In the genomic region with DNA sequence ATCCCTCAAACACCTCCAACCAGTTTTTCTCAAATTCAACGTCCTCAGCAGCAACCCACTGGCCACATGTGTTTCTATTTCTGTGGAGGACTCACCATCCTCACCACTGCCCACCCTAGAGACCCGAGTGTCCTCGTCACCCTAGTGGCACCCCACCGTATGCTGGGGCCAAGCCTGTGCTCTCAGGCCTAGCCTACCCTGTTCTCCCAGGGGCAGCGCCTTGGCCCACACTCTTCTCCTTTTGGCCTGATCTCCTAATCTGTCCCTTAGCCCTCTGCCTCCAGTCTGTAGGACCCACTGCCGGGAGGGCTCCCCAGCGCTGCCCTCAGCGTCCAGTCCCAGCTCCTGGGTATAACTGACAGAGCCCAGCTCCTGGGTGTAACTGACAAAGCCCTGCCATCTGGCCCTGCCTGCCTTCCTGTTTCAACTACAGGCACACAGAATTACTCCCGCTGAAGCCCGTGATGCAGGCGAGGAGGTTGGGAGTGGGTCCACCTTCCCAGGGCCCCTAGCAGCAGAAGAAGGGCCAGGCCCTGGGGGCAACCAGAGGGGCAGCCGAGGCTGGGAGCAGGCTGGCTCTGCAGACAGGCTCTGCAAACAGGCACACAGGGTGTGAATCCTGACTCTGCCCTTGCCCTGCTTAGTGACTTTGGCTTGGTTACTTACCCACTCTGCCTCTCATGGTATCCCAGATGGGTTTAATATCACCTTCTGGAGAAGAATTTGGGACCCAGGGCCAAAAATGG, we compare ENCODE assay signal across 15 cellular contexts. TPM values are rescaled to one million over a fixed set of nuclear protein-coding genes. Genes with fewer than 3 reads are reported as not detected.
DNase-seq lines count a peak whose midpoint lies in the region; TF ChIP-seq lines count a peak whose summit lies in the region.
"Had no signal": no experiment of that assay in that cellular context is flagged by ENCODE, and none has a peak within 500 bp of the region (broad histone marks: within the 10 kb centered on the region; RNA-seq: fewer than 3 reads in every experiment).

No MANE protein-coding gene starts in this region.

- H3K4me3 ChIP-seq in Karpas-422 (ENCODE audit: low read length) = peak overlapping the region; percentile 76; the same call in 1 of the 2 replicates
- H3K4me3 ChIP-seq: A549 had no signal

- H3K36me3 Mint-ChIP-seq in brain = no peaks in the 10 kb centered on the region
- no peaks in the 10 kb centered on the region for H3K36me3 Mint-ChIP-seq in osteocyte (ENCODE audit: unreplicated experiment)
- H3K36me3 Mint-ChIP-seq: stimulated activated effector memory CD8-positive, alpha-beta T cell treated with anti-CD3 and anti-CD28 coated beads, Interleukin-12 subunit alpha, Interleukin-12 subunit beta, amount 100 ng/mL, for 72 hours had no signal

- H3K4me3 Mint-ChIP-seq in brain = peak overlapping the region; percentile 30 to 82 (median 60)
- peak overlapping the region; percentile 19 for H3K4me3 Mint-ChIP-seq in osteocyte (ENCODE audit: unreplicated experiment)

- peaks cover 33% of the 10 kb centered on the region for H3K79me2 ChIP-seq in Karpas-422 (ENCODE audit: low read length)

- peak; percentile 44 to 66 for DNase-seq in NCI-H2081 (lab: John Stamatoyannopoulos, UW)
- no peak for DNase-seq in NCI-H2081 treated with DMSO at 0.1 percent for 48 hours (lab: John Stamatoyannopoulos, UW)
- DNase-seq in Karpas-422 = peak; percentile 70
- no peak for DNase-seq in osteocyte (ENCODE audit: extremely low spot score, unreplicated experiment)
- no peak for DNase-seq in AG20443 (ENCODE audit: low spot score)
- no peak for DNase-seq in activated CD8-positive, alpha-beta memory T cell treated with anti-CD3 and anti-CD28 coated beads, Interleukin-2, amount 50 U/mL, for 4 hours
- no peak for DNase-seq in mucosa of gallbladder (ENCODE audit: low spot score)
- DNase-seq: activated CD4-positive, CD25-positive, alpha-beta regulatory T cell; kidney; NCI-H146; RPMI8226 had no signal

- H3K27me3 ChIP-seq in Karpas-422 (ENCODE audit: low read length) = no peaks in the 10 kb centered on the region

- peaks cover 7% of the 10 kb centered on the region for H3K27me3 Mint-ChIP-seq in brain
- H3K27me3 Mint-ChIP-seq in osteocyte (ENCODE audit: unreplicated experiment) = no peaks in the 10 kb centered on the region

- H3K27ac ChIP-seq in Karpas-422 (ENCODE audit: low read length) = peak overlapping the region; percentile 97
- H3K27ac ChIP-seq: neutrophil had no signal

- H4K20me1 ChIP-seq in Karpas-422 (ENCODE audit: insufficient read depth, low read depth, low read length) = no peaks in the 10 kb centered on the region

- H3K4me1 Mint-ChIP-seq in brain = peaks cover 65% of the 10 kb centered on the region
- peaks cover 10% of the 10 kb centered on the region for H3K4me1 Mint-ChIP-seq in osteocyte (ENCODE audit: unreplicated experiment)

- TF ChIP-seq CTCF in brain (conservative IDR thresholded peaks at IDR 0.05) = no peak
- TF ChIP-seq CTCF in osteocyte (IDR thresholded peaks at IDR 0.05) = no peak

- H3K9ac ChIP-seq in Karpas-422 (ENCODE audit: low read length) = peak overlapping the region; percentile 97

- no peak overlapping the region for H2AFZ ChIP-seq in Karpas-422 (ENCODE audit: low read length)

- no peaks in the 10 kb centered on the region for H3K9me2 ChIP-seq in Karpas-422 (replicated peaks; ENCODE audit: insufficient read depth, low read length)

- H3K27ac Mint-ChIP-seq in brain = peak overlapping the region; percentile 31 to 98 (median 97)
- H3K27ac Mint-ChIP-seq in osteocyte (ENCODE audit: unreplicated experiment) = no peak overlapping the region
- H3K27ac Mint-ChIP-seq: stimulated activated effector memory CD8-positive, alpha-beta T cell treated with anti-CD3 and anti-CD28 coated beads, Interleukin-12 subunit alpha, Interleukin-12 subunit beta, amount 100 ng/mL, for 72 hours had no signal

- no peaks in the 10 kb centered on the region for H3K9me3 ChIP-seq in Karpas-422 (ENCODE audit: low read length)
- H3K9me3 ChIP-seq: A549, neutrophil had no signal

- peaks cover 78% of the 10 kb centered on the region for H3K4me1 ChIP-seq in Karpas-422 (ENCODE audit: low read length)

- H3K36me3 ChIP-seq in Karpas-422 (ENCODE audit: insufficient read depth, low read length) = no peaks in the 10 kb centered on the region
- H3K36me3 ChIP-seq: neutrophil had no signal

- peak overlapping the region; percentile 100 for H3K4me2 ChIP-seq in Karpas-422 (ENCODE audit: low read depth, low read length, poor library complexity, severe bottlenecking)

- H3K9me3 Mint-ChIP-seq in brain (peaks cover 0 to 2% (median 0%) of the 10 kb centered on the region in 5 experiments), osteocyte (ENCODE audit: unreplicated experiment) (no peaks in the 10 kb centered on the region)
- H3K9me3 Mint-ChIP-seq: stimulated activated effector memory CD8-positive, alpha-beta T cell treated with anti-CD3 and anti-CD28 coated beads, Interleukin-12 subunit alpha, Interleukin-12 subunit beta, amount 100 ng/mL, for 72 hours had no signal

RNA-seq across cellular contexts. Expression of gene PTMA, which starts 25.6 kb away (rescaled TPM):
- 1,532 and 1,657 TPM in 2 replicates for total RNA-seq in Karpas-422 (2014; rRNA removed; shearing (Covaris generic); ENCODE audit: low replicate concordance)
- polyA plus RNA-seq in brain (ENCODE audit: insufficient read depth, low read depth, low replicate concordance) = 2,636 TPM
- total RNA-seq in osteocyte = 709 and 776 TPM in 2 replicates
- 763 TPM for total RNA-seq in mucosa of gallbladder

Comparison
In these comparisons a context has a peak if more than half of its experiments do, and no peak if none do; other contexts are left out.
1. DNase-seq: peak in NCI-H2081 (2 of 2) and Karpas-422 (single experiment); none in NCI-H2081 treated with DMSO at 0.1 percent for 48 hours (single experiment), osteocyte (single experiment), AG20443 (single experiment), activated CD8-positive, alpha-beta memory T cell treated with anti-CD3 and anti-CD28 coated beads, Interleukin-2, amount 50 U/mL, for 4 hours (single experiment) and mucosa of gallbladder (single experiment).